In the genomic region with DNA sequence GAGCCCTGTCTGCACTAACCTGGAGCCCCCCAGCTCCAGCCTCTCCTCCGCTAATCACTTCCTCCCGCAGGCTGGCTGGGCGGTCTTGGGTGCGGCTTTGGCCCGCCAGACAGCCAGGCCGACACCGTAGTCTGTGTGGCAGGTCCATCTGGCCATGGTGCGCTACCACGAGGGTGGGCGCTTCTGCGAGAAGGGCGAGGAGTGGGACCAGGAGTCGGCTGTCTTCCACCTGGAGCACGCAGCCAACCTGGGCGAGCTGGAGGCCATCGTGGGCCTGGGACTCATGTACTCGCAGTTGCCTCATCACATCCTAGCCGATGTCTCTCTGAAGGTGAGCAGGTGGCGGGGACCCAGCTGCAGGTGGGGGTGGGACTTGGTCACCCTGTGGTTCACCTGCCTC, we compare ENCODE assay signal across 21 cellular contexts. TPM values are rescaled to one million over a fixed set of nuclear protein-coding genes. Genes with fewer than 3 reads are reported as not detected.
DNase-seq lines count a peak whose midpoint lies in the region; ATAC-seq, FAIRE-seq and TF ChIP-seq lines count a peak whose summit lies in the region.
"Had no signal": no experiment of that assay in that cellular context is flagged by ENCODE, and none has a peak within 500 bp of the region (broad histone marks: within the 10 kb centered on the region; RNA-seq: fewer than 3 reads in every experiment).

No MANE protein-coding gene starts in this region.

- TF ChIP-seq CTCF in activated CD8-positive, alpha-beta T cell treated with anti-CD3 and anti-CD28 coated beads for 36 hours (IDR thresholded peaks at IDR 0.05) = no peak
- no peak for TF ChIP-seq CTCF in HepG2 (CRISPR knock-in tag; IDR thresholded peaks at IDR 0.05)
- no peak for TF ChIP-seq CTCF in right lobe of liver (IDR thresholded peaks at IDR 0.05)
- TF ChIP-seq CTCF in osteoblast (IDR thresholded peaks at IDR 0.05; ENCODE audit: extremely low read depth, low read depth, low read length) = no peak
- TF ChIP-seq CTCF in osteocyte (IDR thresholded peaks at IDR 0.05) = no peak

- peak overlapping the region; percentile 32 for H3K27ac Mint-ChIP-seq in activated CD8-positive, alpha-beta T cell treated with anti-CD3 and anti-CD28 coated beads, Interleukin-2, amount 10 ng/mL, durations not matched to agents 7 days and 5 days
- no peak overlapping the region for H3K27ac Mint-ChIP-seq in activated CD8-positive, alpha-beta T cell treated with anti-CD3 and anti-CD28 coated beads for 36 hours
- no peak overlapping the region for H3K27ac Mint-ChIP-seq in osteocyte (ENCODE audit: unreplicated experiment)
- H3K27ac Mint-ChIP-seq: CD4-positive, alpha-beta T cell; GM23338; HFFc6 had no signal

- no peak for ATAC-seq in activated CD8-positive, alpha-beta T cell treated with anti-CD3 and anti-CD28 coated beads, Interleukin-2, amount 10 ng/mL, durations not matched to agents 7 days and 5 days
- ATAC-seq in activated CD8-positive, alpha-beta T cell treated with anti-CD3 and anti-CD28 coated beads for 36 hours = no peak
- no peak for ATAC-seq in HepG2
- ATAC-seq in right lobe of liver = no peak
- ATAC-seq: A549, GM23338, HCT116 had no signal

- H3K9me3 ChIP-seq in HepG2 (ENCODE audit: low read length) (no peaks in the 10 kb centered on the region), right lobe of liver (no peaks in the 10 kb centered on the region), osteoblast (ENCODE audit: low read depth, low read length) (no peaks in the 10 kb centered on the region)
- H3K9me3 ChIP-seq: A549, Caco-2 had no signal

- no peaks in the 10 kb centered on the region for H3K4me1 ChIP-seq in HepG2 (ENCODE audit: insufficient read depth, low read length)
- no peaks in the 10 kb centered on the region for H3K4me1 ChIP-seq in right lobe of liver
- H3K4me1 ChIP-seq in osteoblast (ENCODE audit: insufficient read depth, low read length) = peaks cover 6% of the 10 kb centered on the region
- H3K4me1 ChIP-seq: A549, Caco-2 had no signal

- TF ChIP-seq EP300 in HepG2 (IDR thresholded peaks at IDR 0.05; ENCODE audit: low read depth in 2 of 2, low read length in 2 of 2) (no peak), HepG2 (CRISPR knock-in tag; IDR thresholded peaks at IDR 0.05; ENCODE audit: borderline replicate concordance) (no peak)

- in situ Hi-C loops in HepG2 (cut with HindIII; ENCODE audit: extremely low pct_ligation_motif_present, low pct_unique_long_range_greater_than_20kb) = no loop called here

- no peaks in the 10 kb centered on the region for H3K27me3 Mint-ChIP-seq in activated CD8-positive, alpha-beta T cell treated with anti-CD3 and anti-CD28 coated beads, Interleukin-2, amount 10 ng/mL, durations not matched to agents 7 days and 5 days (ENCODE audit: low read depth)
- no peaks in the 10 kb centered on the region for H3K27me3 Mint-ChIP-seq in activated CD8-positive, alpha-beta T cell treated with anti-CD3 and anti-CD28 coated beads for 36 hours
- no peaks in the 10 kb centered on the region for H3K27me3 Mint-ChIP-seq in osteocyte (ENCODE audit: unreplicated experiment)
- H3K27me3 Mint-ChIP-seq: CD4-positive, alpha-beta T cell had no signal

- H3K4me3 Mint-ChIP-seq in activated CD8-positive, alpha-beta T cell treated with anti-CD3 and anti-CD28 coated beads, Interleukin-2, amount 10 ng/mL, durations not matched to agents 7 days and 5 days = no peak overlapping the region
- no peak overlapping the region for H3K4me3 Mint-ChIP-seq in activated CD8-positive, alpha-beta T cell treated with anti-CD3 and anti-CD28 coated beads for 36 hours
- no peak overlapping the region for H3K4me3 Mint-ChIP-seq in osteocyte (ENCODE audit: unreplicated experiment)
- H3K4me3 Mint-ChIP-seq: CD4-positive, alpha-beta T cell; GM23338; HFFc6 had no signal

- FAIRE-seq in HepG2 (lab: Jason Lieb, UNC) = no peak
- FAIRE-seq: A549, HTR-8/SVneo had no signal

- H3K4me2 ChIP-seq in HepG2 (ENCODE audit: low read depth, low read length) (no peak overlapping the region), osteoblast (ENCODE audit: insufficient read depth, low read length) (no peak overlapping the region)
- H3K4me2 ChIP-seq: A549, GM23338 had no signal

- H3K36me3 ChIP-seq in HepG2 (replicated peaks in 1 of 2; ENCODE audit: control insufficient read depth in 1 of 2, insufficient read depth in 2 of 2, low read length in 2 of 2) = peaks cover 26 to 54% of the 10 kb centered on the region in 2 experiments
- peaks cover 0 to 41% (median 17%) of the 10 kb centered on the region in 4 donors for H3K36me3 ChIP-seq in right lobe of liver
- peaks cover 28% of the 10 kb centered on the region for H3K36me3 ChIP-seq in osteoblast (ENCODE audit: insufficient read depth, low read length)

- no peak overlapping the region for H3K9ac ChIP-seq in HepG2 (ENCODE audit: insufficient read depth, low read depth, low read length)

- no TSS peak for BruUV-seq in HepG2 (replicated peaks; lab: Mats Ljungman, UMichigan)

- DNase-seq in activated CD8-positive, alpha-beta T cell treated with anti-CD3 and anti-CD28 coated beads, Interleukin-2, amount 10 ng/mL, durations not matched to agents 7 days and 5 days = no peak
- DNase-seq in activated CD8-positive, alpha-beta T cell treated with anti-CD3 and anti-CD28 coated beads for 36 hours = no peak
- DNase-seq in HepG2 (ENCODE audit: low spot score) (no peak), right lobe of liver (no peak), osteoblast (ENCODE audit: insufficient read length, low spot score, missing footprints) (peak; percentile 23), osteocyte (ENCODE audit: extremely low spot score, unreplicated experiment) (no peak)
- no peak for DNase-seq in stimulated activated CD8-positive, alpha-beta memory T cell treated with anti-CD3 and anti-CD28 coated beads, Interleukin-4, amount 100 ng/mL, for 48 hours
- DNase-seq: AML-193; Caco-2; CD4-positive, alpha-beta T cell; DMS153; DMS79; GDM1; H7; HFFc6 had no signal

- H3K79me2 ChIP-seq in HepG2 (ENCODE audit: insufficient read depth, low read length) (no peaks in the 10 kb centered on the region), osteoblast (ENCODE audit: insufficient read depth, low read length) (no peaks in the 10 kb centered on the region)

- H3K36me3 Mint-ChIP-seq in activated CD8-positive, alpha-beta T cell treated with anti-CD3 and anti-CD28 coated beads, Interleukin-2, amount 10 ng/mL, durations not matched to agents 7 days and 5 days (ENCODE audit: low read depth) = peaks cover 34% of the 10 kb centered on the region
- peaks cover 35% of the 10 kb centered on the region for H3K36me3 Mint-ChIP-seq in activated CD8-positive, alpha-beta T cell treated with anti-CD3 and anti-CD28 coated beads for 36 hours (ENCODE audit: low read depth)
- H3K36me3 Mint-ChIP-seq in osteocyte (ENCODE audit: unreplicated experiment) = peaks cover 29% of the 10 kb centered on the region

- peaks cover 47% of the 10 kb centered on the region for H3K4me1 Mint-ChIP-seq in activated CD8-positive, alpha-beta T cell treated with anti-CD3 and anti-CD28 coated beads, Interleukin-2, amount 10 ng/mL, durations not matched to agents 7 days and 5 days (ENCODE audit: low read depth)
- H3K4me1 Mint-ChIP-seq in activated CD8-positive, alpha-beta T cell treated with anti-CD3 and anti-CD28 coated beads for 36 hours (ENCODE audit: low read depth) = peaks cover 23% of the 10 kb centered on the region
- no peaks in the 10 kb centered on the region for H3K4me1 Mint-ChIP-seq in osteocyte (ENCODE audit: unreplicated experiment)
- H3K4me1 Mint-ChIP-seq: GM23338 had no signal

- no peaks in the 10 kb centered on the region for H4K20me1 ChIP-seq in HepG2 (ENCODE audit: insufficient read depth, low read length)
- H4K20me1 ChIP-seq in osteoblast (ENCODE audit: insufficient read depth, low read length) = no peaks in the 10 kb centered on the region

- CTCF ChIA-PET in activated CD8-positive, alpha-beta T cell treated with anti-CD3 and anti-CD28 coated beads, Interleukin-2, amount 10 ng/mL, durations not matched to agents 7 days and 5 days (lab: Charles Lee) = no interaction called here
- CTCF ChIA-PET in activated CD8-positive, alpha-beta T cell treated with anti-CD3 and anti-CD28 coated beads for 36 hours (lab: Charles Lee) = no interaction called here
- CTCF ChIA-PET in HepG2 (lab: Yijun Ruan, JAX; ENCODE audit: low intra/inter-chr PET ratio, low total read pairs) = no interaction called here

- TF ChIP-seq POLR2A in HepG2 (IDR thresholded peaks at IDR 0.05; ENCODE audit: insufficient read depth in 1 of 2, low read depth in 2 of 2, low read length in 2 of 2) (no peak), right lobe of liver (IDR thresholded peaks at IDR 0.05) (no peak)

- no peak overlapping the region for H3K4me3 ChIP-seq in HepG2 (replicated peaks in 1 of 3; ENCODE audit: insufficient read depth in 1 of 3, low read depth in 2 of 3, low read length in 3 of 3)
- H3K4me3 ChIP-seq in right lobe of liver = no peak overlapping the region
- no peak overlapping the region for H3K4me3 ChIP-seq in osteoblast (ENCODE audit: insufficient read depth, low read length)
- H3K4me3 ChIP-seq: A549, GM23338 had no signal

- H2AFZ ChIP-seq in HepG2 (ENCODE audit: low read length) (no peak overlapping the region), osteoblast (ENCODE audit: low read length) (no peak overlapping the region)
- H2AFZ ChIP-seq: GM23338 had no signal

- H3K27me3 ChIP-seq in HepG2 (ENCODE audit: control insufficient read depth in 1 of 2, insufficient read depth in 2 of 2, low read length in 2 of 2) (no peaks in the 10 kb centered on the region), right lobe of liver (no peaks in the 10 kb centered on the region), osteoblast (ENCODE audit: insufficient read depth, low read length) (no peaks in the 10 kb centered on the region)

- 97% methylated on average over 19 of the region's 19 CpGs for WGBS in HepG2 (ENCODE audit: low lambda C conversion rate)
- WGBS in right lobe of liver (ENCODE audit: insufficient coverage, low coverage, low lambda C conversion rate, missing lambda C conversion rate) = 100% methylated on average over 1 of the region's 19 CpGs

- no peak overlapping the region for H3K27ac ChIP-seq in HepG2 (ENCODE audit: extremely low read length, insufficient read depth, low read length)
- H3K27ac ChIP-seq in right lobe of liver = no peak overlapping the region
- H3K27ac ChIP-seq in osteoblast (ENCODE audit: low read depth, low read length) = no peak overlapping the region
- H3K27ac ChIP-seq: 22Rv1, A549, C4-2B had no signal

- POLR2A ChIA-PET in activated CD8-positive, alpha-beta T cell treated with anti-CD3 and anti-CD28 coated beads, Interleukin-2, amount 10 ng/mL, durations not matched to agents 7 days and 5 days (lab: Charles Lee) = no interaction called here
- POLR2A ChIA-PET in activated CD8-positive, alpha-beta T cell treated with anti-CD3 and anti-CD28 coated beads for 36 hours (lab: Charles Lee) = no interaction called here
- POLR2A ChIA-PET in HepG2 (lab: Yijun Ruan, JAX) = no interaction called here

- no peaks in the 10 kb centered on the region for H3K9me3 Mint-ChIP-seq in activated CD8-positive, alpha-beta T cell treated with anti-CD3 and anti-CD28 coated beads, Interleukin-2, amount 10 ng/mL, durations not matched to agents 7 days and 5 days (ENCODE audit: insufficient read depth)
- no peaks in the 10 kb centered on the region for H3K9me3 Mint-ChIP-seq in activated CD8-positive, alpha-beta T cell treated with anti-CD3 and anti-CD28 coated beads for 36 hours
- H3K9me3 Mint-ChIP-seq in osteocyte (ENCODE audit: unreplicated experiment) = no peaks in the 10 kb centered on the region
- H3K9me3 Mint-ChIP-seq: CD4-positive, alpha-beta T cell; GM23338; HFFc6 had no signal

- TF ChIP-seq RAD21 in HepG2 (CRISPR knock-in tag; IDR thresholded peaks at IDR 0.05) = no peak

- intact Hi-C loops in activated CD8-positive, alpha-beta T cell treated with anti-CD3 and anti-CD28 coated beads for 36 hours (cut with micrococcal nuclease) = no loop called here
- intact Hi-C loops in HepG2 (cut with micrococcal nuclease; ENCODE audit: unreplicated experiment) = no loop called here
- intact Hi-C loops in right lobe of liver (cut with DNase I) = no loop called here

RNA-seq across cellular contexts. Expression of a gene that starts 30.7 kb away (rescaled TPM):
- total RNA-seq in activated CD8-positive, alpha-beta T cell treated with anti-CD3 and anti-CD28 coated beads, Interleukin-2, amount 10 ng/mL, durations not matched to agents 7 days and 5 days = 10 to 100 TPM; 43.8 to 49.9 TPM
- 10 to 100 TPM; 66.9 to 67.9 TPM for total RNA-seq in activated CD8-positive, alpha-beta T cell treated with anti-CD3 and anti-CD28 coated beads for 36 hours
- 94.8 and 135 TPM in 2 replicates for total RNA-seq in HepG2 (2016; rRNA removed; fragmentation: Illumina TruSeq; extraction: Trizol)
- 40.5 and 40.7 TPM in 2 replicates for total RNA-seq in HepG2 (2016; cell fraction: cytosol; rRNA removed; fragmentation: Illumina TruSeq; extraction: Trizol; ENCODE audit: low read depth)
- 93.2 and 125 TPM in 2 replicates for total RNA-seq in HepG2 (2016; cell fraction: insoluble cytoplasmic fraction; rRNA removed; fragmentation: Illumina TruSeq; extraction: Trizol)
- 103 and 106 TPM in 2 replicates for total RNA-seq in HepG2 (2016; cell fraction: membrane; rRNA removed; fragmentation: Illumina TruSeq; extraction: Trizol)
- 115 and 134 TPM in 2 replicates for total RNA-seq in HepG2 (2016; cell fraction: nucleus; rRNA removed; fragmentation: Illumina TruSeq; extraction: Trizol)
- polyA plus RNA-seq in HepG2 (2011; rRNA removed) = 262 and 280 TPM in 2 replicates
- 132 and 169 TPM in 2 replicates for polyA plus RNA-seq in HepG2 (2011; cell fraction: cytosol; rRNA removed)
- polyA plus RNA-seq in HepG2 (2011; cell fraction: nucleus; rRNA removed) = 753 and 830 TPM in 2 replicates
- polyA plus RNA-seq in HepG2 (2012) = 105 and 114 TPM in 2 replicates
- 31.3 and 37.9 TPM in 2 replicates for polyA plus RNA-seq in HepG2 (2016; cell fraction: cytosol; fragmentation: Illumina TruSeq; extraction: Trizol; ENCODE audit: low read depth)
- polyA plus RNA-seq in HepG2 (2016; cell fraction: insoluble cytoplasmic fraction; fragmentation: Illumina TruSeq; extraction: Trizol; ENCODE audit: low read depth) = 94.5 and 105 TPM in 2 replicates
- polyA plus RNA-seq in HepG2 (2016; cell fraction: membrane; fragmentation: Illumina TruSeq; extraction: Trizol; ENCODE audit: low read depth) = 62.4 and 65.8 TPM in 2 replicates
- polyA plus RNA-seq in HepG2 (2016; cell fraction: nucleus; fragmentation: Illumina TruSeq; extraction: Trizol; ENCODE audit: insufficient read depth, low read depth) = 279 and 292 TPM in 2 replicates
- 472 and 743 TPM in 2 replicates for polyA minus RNA-seq in HepG2 (2011; rRNA and poly(A)+ RNA removed; ENCODE audit: low replicate concordance)
- polyA minus RNA-seq in HepG2 (2011; cell fraction: cytosol; rRNA and poly(A)+ RNA removed) = 96.6 and 110 TPM in 2 replicates
- 279 and 332 TPM in 2 replicates for polyA minus RNA-seq in HepG2 (2011; cell fraction: nucleus; rRNA and poly(A)+ RNA removed)
- total RNA-seq in right lobe of liver = 10 to 100 TPM; 15.8 to 35.7 (median 26.9) TPM
- total RNA-seq in osteoblast = 19.2 and 19.4 TPM in 2 replicates
- total RNA-seq in osteocyte = 34.4 and 44.1 TPM in 2 replicates
